Comparison of ENCODE assay signal across 1 cellular context in genomic region chr7:23685770-23686169, GRCh38.
TF ChIP-seq lines count a peak whose summit lies in the region.

No MANE protein-coding gene starts in this region.

TF ChIP-seq in IMR-90, 13 proteins besides CTCF, POLR2A, EP300 and RAD21 (continued from another document):
- TF ChIP-seq, protein P1, sequence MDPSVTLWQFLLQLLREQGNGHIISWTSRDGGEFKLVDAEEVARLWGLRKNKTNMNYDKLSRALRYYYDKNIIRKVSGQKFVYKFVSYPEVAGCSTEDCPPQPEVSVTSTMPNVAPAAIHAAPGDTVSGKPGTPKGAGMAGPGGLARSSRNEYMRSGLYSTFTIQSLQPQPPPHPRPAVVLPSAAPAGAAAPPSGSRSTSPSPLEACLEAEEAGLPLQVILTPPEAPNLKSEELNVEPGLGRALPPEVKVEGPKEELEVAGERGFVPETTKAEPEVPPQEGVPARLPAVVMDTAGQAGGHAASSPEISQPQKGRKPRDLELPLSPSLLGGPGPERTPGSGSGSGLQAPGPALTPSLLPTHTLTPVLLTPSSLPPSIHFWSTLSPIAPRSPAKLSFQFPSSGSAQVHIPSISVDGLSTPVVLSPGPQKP (IDR thresholded peaks at IDR 0.05; ENCODE audit: borderline replicate concordance, low read depth, low read length): no peak
- no peak for TF ChIP-seq MAFK (IDR thresholded peaks at IDR 0.05; ENCODE audit: low read depth, low read length)
- no peak for TF ChIP-seq SMC3 (IDR thresholded peaks at IDR 0.05; ENCODE audit: low read depth, low read length)
- no peak for TF ChIP-seq USF2 (IDR thresholded peaks at IDR 0.05; ENCODE audit: low read depth, low read length)
- no peak for TF ChIP-seq NFE2L2 (IDR thresholded peaks at IDR 0.05; ENCODE audit: low read depth, low read length)
TF ChIP-seq in IMR-90: peak in this region for 0.
